ENCODE assay signal across 9 cellular contexts in the genomic region with DNA sequence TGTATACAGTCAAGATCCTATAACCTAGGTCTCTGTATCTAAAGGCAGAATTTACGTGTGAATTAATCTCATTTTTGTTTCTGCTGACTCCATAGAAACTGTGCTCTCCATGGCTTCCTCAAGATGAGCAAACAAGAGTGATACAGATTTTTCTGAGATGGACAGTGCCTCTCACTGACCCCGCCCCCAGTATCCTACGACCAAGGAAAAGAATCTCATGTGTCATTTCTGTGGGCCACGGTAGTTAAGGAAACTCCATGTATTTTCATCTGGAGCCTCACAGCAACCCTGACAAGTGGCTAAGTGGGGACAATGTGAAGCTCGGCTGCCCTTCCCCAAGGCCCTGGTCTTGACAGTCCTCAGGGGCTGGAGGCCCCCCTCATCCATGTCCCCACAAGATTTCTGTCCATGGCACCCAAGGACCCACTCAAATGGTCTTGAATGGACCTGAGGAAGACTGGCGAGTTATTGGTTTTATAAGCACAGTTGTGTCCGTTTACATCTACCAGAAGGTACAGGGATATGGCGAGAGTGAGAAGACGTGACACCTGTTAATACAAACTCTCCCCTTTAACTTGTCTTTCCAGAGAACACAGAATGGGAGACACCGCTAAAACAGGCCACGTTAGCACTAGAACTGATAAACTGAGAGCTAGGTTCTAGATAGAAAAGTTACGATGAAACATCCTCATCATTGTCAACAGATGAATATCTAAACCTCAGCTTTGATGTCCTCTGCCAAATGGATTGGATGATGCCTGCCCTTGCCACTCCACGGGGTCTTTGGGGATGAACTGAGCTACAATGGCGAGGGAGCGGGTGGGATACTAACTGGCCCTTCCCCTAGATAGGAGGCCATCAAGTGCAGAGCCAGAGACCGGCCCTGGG.
DNase-seq lines count a peak whose midpoint lies in the region; ATAC-seq and TF ChIP-seq lines count a peak whose summit lies in the region.
"Had no signal": no experiment of that assay in that cellular context is flagged by ENCODE, and none has a peak within 500 bp of the region (broad histone marks: within the 10 kb centered on the region; RNA-seq: fewer than 3 reads in every experiment).

No MANE protein-coding gene starts in this region.

- no peaks in the 10 kb centered on the region for H3K36me3 Mint-ChIP-seq in stimulated activated naive CD8-positive, alpha-beta T cell treated with anti-CD3 and anti-CD28 coated beads, Interleukin-15, Interleukin-2, amounts not matched to agents 100 ng/mL and 50 ng/mL, for 24 hours (ENCODE audit: low read depth)
- H3K36me3 Mint-ChIP-seq in central memory CD8-positive, alpha-beta T cell (ENCODE audit: insufficient read depth), result no peaks in the 10 kb centered on the region

- H3K4me3 ChIP-seq in mucosa of rectum (ENCODE audit: low read length in 2 of 2) (peak overlapping the region; percentile 73 to 74), vagina (peak overlapping the region; percentile 52 to 61)

- no peak for TF ChIP-seq POLR2A in vagina (IDR thresholded peaks at IDR 0.05)

- H3K9ac ChIP-seq in mucosa of rectum (ENCODE audit: low read depth in 1 of 2, low read length in 2 of 2), result peak overlapping the region; percentile 87 to 95

- no peak for ATAC-seq in stimulated activated naive CD8-positive, alpha-beta T cell treated with anti-CD3 and anti-CD28 coated beads, Interleukin-15, Interleukin-2, amounts not matched to agents 100 U/mL and 50 U/mL, for 24 hours
- ATAC-seq in central memory CD8-positive, alpha-beta T cell (replicated peaks; ENCODE audit: extremely low read depth, poor library complexity, severe bottlenecking), result no peak
- ATAC-seq in GM18867 (IDR thresholded peaks at IDR 0.05; ENCODE audit: unreplicated experiment), result no peak
- ATAC-seq in HG02852 (IDR thresholded peaks at IDR 0.05; ENCODE audit: unreplicated experiment), result no peak

- peak overlapping the region; percentile 92 to 97 for H3K27ac ChIP-seq in mucosa of rectum (ENCODE audit: low read depth in 2 of 2, low read length in 2 of 2)
- peak overlapping the region; percentile 81 for H3K27ac ChIP-seq in vagina

- H3K4me1 ChIP-seq in mucosa of rectum (ENCODE audit: control insufficient read depth in 2 of 2, insufficient read depth in 2 of 2, low read length in 2 of 2), result peaks cover 11 to 15% of the 10 kb centered on the region in 2 donors
- H3K4me1 ChIP-seq in vagina, result peaks cover 12% of the 10 kb centered on the region

- no peaks in the 10 kb centered on the region for H3K9me3 Mint-ChIP-seq in stimulated activated naive CD8-positive, alpha-beta T cell treated with anti-CD3 and anti-CD28 coated beads, Interleukin-15, Interleukin-2, amounts not matched to agents 100 ng/mL and 50 ng/mL, for 24 hours
- no peaks in the 10 kb centered on the region for H3K9me3 Mint-ChIP-seq in central memory CD8-positive, alpha-beta T cell

- no peak overlapping the region for H3K27ac Mint-ChIP-seq in stimulated activated naive CD8-positive, alpha-beta T cell treated with anti-CD3 and anti-CD28 coated beads, Interleukin-15, Interleukin-2, amounts not matched to agents 100 ng/mL and 50 ng/mL, for 24 hours
- no peak overlapping the region for H3K27ac Mint-ChIP-seq in central memory CD8-positive, alpha-beta T cell (ENCODE audit: low read depth)

- no peak for TF ChIP-seq CTCF in vagina (IDR thresholded peaks at IDR 0.05)

- H3K36me3 ChIP-seq in mucosa of rectum (ENCODE audit: control insufficient read depth in 2 of 2, insufficient read depth in 2 of 2, low read length in 2 of 2), result no peaks in the 10 kb centered on the region
- H3K36me3 ChIP-seq in vagina, result no peaks in the 10 kb centered on the region

- intact Hi-C loops in vagina (cut with DNase I), result no loop called here

- peaks cover 32% of the 10 kb centered on the region for H3K27me3 Mint-ChIP-seq in stimulated activated naive CD8-positive, alpha-beta T cell treated with anti-CD3 and anti-CD28 coated beads, Interleukin-15, Interleukin-2, amounts not matched to agents 100 ng/mL and 50 ng/mL, for 24 hours
- peaks cover 14% of the 10 kb centered on the region for H3K27me3 Mint-ChIP-seq in central memory CD8-positive, alpha-beta T cell

- H3K27me3 ChIP-seq in mucosa of rectum (ENCODE audit: control insufficient read depth in 2 of 2, insufficient read depth in 2 of 2, low read length in 2 of 2), result no peaks in the 10 kb centered on the region
- no peaks in the 10 kb centered on the region for H3K27me3 ChIP-seq in vagina

- H3K4me3 Mint-ChIP-seq in stimulated activated naive CD8-positive, alpha-beta T cell treated with anti-CD3 and anti-CD28 coated beads, Interleukin-15, Interleukin-2, amounts not matched to agents 100 ng/mL and 50 ng/mL, for 24 hours, result peak overlapping the region; percentile 61
- peak overlapping the region; percentile 46 for H3K4me3 Mint-ChIP-seq in central memory CD8-positive, alpha-beta T cell

- H3K4me1 Mint-ChIP-seq in stimulated activated naive CD8-positive, alpha-beta T cell treated with anti-CD3 and anti-CD28 coated beads, Interleukin-15, Interleukin-2, amounts not matched to agents 100 ng/mL and 50 ng/mL, for 24 hours (ENCODE audit: low read depth), result peaks cover 13% of the 10 kb centered on the region
- no peaks in the 10 kb centered on the region for H3K4me1 Mint-ChIP-seq in central memory CD8-positive, alpha-beta T cell

- H3K9me3 ChIP-seq in mucosa of rectum (ENCODE audit: control insufficient read depth in 2 of 2, low read length in 2 of 2) (no peaks in the 10 kb centered on the region), vagina (no peaks in the 10 kb centered on the region)

- no peak for DNase-seq in stimulated activated naive CD8-positive, alpha-beta T cell treated with anti-CD3 and anti-CD28 coated beads, Interleukin-15, Interleukin-2, amounts not matched to agents 100 U/mL and 50 U/mL, for 24 hours
- DNase-seq in central memory CD8-positive, alpha-beta T cell (ENCODE audit: low spot score in 2 of 2), result no peak
- no peak for DNase-seq in vagina (ENCODE audit: extremely low spot score in 2 of 2)
- DNase-seq in NCI-H1048 (lab: John Stamatoyannopoulos, UW), result no peak
- DNase-seq: NCI-H1105 had no signal
